Comparison of ENCODE assay signal across 5 cellular contexts in the genomic region with DNA sequence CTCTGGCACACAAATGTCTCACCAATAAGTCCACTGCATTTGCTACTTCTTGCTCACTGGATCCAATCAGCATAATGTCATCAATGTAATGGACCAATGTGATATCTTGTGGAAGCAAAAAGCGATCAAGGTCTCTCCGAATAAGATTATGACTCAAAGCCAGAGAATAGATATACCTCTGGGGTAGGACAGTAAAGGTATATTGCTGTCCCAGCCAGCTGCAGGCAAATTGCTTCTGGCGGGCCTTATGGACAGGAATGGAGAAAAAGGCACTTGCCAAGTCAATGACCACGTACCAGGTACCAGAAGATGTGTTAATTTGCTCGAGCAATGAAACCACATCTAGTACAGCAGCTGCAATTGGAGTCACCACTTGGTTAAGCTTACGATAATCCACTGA. TPM values are rescaled to one million over a fixed set of nuclear protein-coding genes. Genes with fewer than 3 reads are reported as not detected.
A peak's percentile ranks its signal among the peaks of the same experiment; 100 is the strongest.
DNase-seq lines count a peak whose midpoint lies in the region; TF ChIP-seq lines count a peak whose summit lies in the region.
"Not testable (repeated sequence)": the region's sequence is repeated elsewhere in the genome, so short reads cannot be mapped to it uniquely, and the experiment has no call there.
"Had no signal": no experiment of that assay in that cellular context is flagged by ENCODE, and none has a peak within 500 bp of the region (broad histone marks: within the 10 kb centered on the region; RNA-seq: fewer than 3 reads in every experiment).

No MANE protein-coding gene starts in this region.

- not testable (repeated sequence) for H3K27ac ChIP-seq in HEK293 (ENCODE audit: extremely low read depth, low read depth, low read length)

- H3K36me3 Mint-ChIP-seq in MCF 10A (ENCODE audit: insufficient read depth, unreplicated experiment), result peaks cover 16% of the 10 kb centered on the region

- DNase-seq in MCF 10A (ENCODE audit: unreplicated experiment), result not testable (repeated sequence)

- H3K9me3 Mint-ChIP-seq in MCF 10A (ENCODE audit: unreplicated experiment), result not testable (repeated sequence)

- intact Hi-C loops in MCF 10A (cut with micrococcal nuclease), result not testable (repeated sequence)

- peaks cover 18% of the 10 kb centered on the region for H3K4me1 Mint-ChIP-seq in MCF 10A (ENCODE audit: insufficient read depth, unreplicated experiment)

- not testable (repeated sequence) for TF ChIP-seq CTCF in HEK293 (tag by site-specific recombination; IDR thresholded peaks at IDR 0.05); MCF 10A (IDR thresholded peaks at IDR 0.05; ENCODE audit: unreplicated experiment)

- H3K4me3 ChIP-seq in HEK293 (ENCODE audit: low read depth, low read length), result not testable (repeated sequence)

- not testable (repeated sequence) for BruUV-seq in MCF 10A (replicated peaks; lab: Mats Ljungman, UMichigan)

- CTCF ChIA-PET in HEK293 (lab: Yijun Ruan, JAX), result not testable (repeated sequence)
- CTCF ChIA-PET in MCF 10A (lab: Yijun Ruan, JAX), result interaction anchor here (1.0 to 1.2 kb wide), 2 partner anchors 11 to 80 kb away, joined by 4 to 7 read pairs; no protein-coding TSS in a partner anchor

- H3K27ac Mint-ChIP-seq in MCF 10A (ENCODE audit: low read depth, unreplicated experiment), result peak overlapping the region; percentile 25

- peaks cover 4 to 36% of the 10 kb centered on the region in 2 experiments; a peak in 2 of 3 replicates for H3K36me3 ChIP-seq in HEK293 (ENCODE audit: control insufficient read depth in 2 of 2, insufficient read depth in 1 of 2, low read length in 2 of 2)

- not testable (repeated sequence) for H3K9me3 ChIP-seq in HEK293 (ENCODE audit: control insufficient read depth, insufficient read depth, low read depth, low read length)

- not testable (repeated sequence) for H3K4me1 ChIP-seq in HEK293 (ENCODE audit: control insufficient read depth, insufficient read depth, low read length)

- POLR2A ChIA-PET in HEK293 (lab: Yijun Ruan, JAX), result not testable (repeated sequence)
- POLR2A ChIA-PET in MCF 10A (lab: Yijun Ruan, JAX), result interaction anchor here (0.6 to 1.4 kb wide), 6 partner anchors 8 to 392 kb away, joined by 3 to 5 read pairs (median 3); partner anchors contain the start of genes STRIP2 and TNPO3

- not testable (repeated sequence) for H3K27me3 Mint-ChIP-seq in MCF 10A (ENCODE audit: insufficient read depth, unreplicated experiment)

- not testable (repeated sequence) for H3K4me3 Mint-ChIP-seq in MCF 10A (ENCODE audit: unreplicated experiment)

TF ChIP-seq in HEK293, 187 proteins besides CTCF, POLR2A, EP300 and RAD21:
- TF ChIP-seq ZNF157 (tag by site-specific recombination; IDR thresholded peaks at IDR 0.05), result peak; percentile 93

RNA-seq across cellular contexts. Expression of gene STRIP2, which starts 13.2 kb away (rescaled TPM):
- total RNA-seq in MCF 10A (2022), result 6.3 and 18.3 TPM in 2 replicates

RNA-seq across cellular contexts. Expression of gene SMKR1, which starts 54.9 kb away (rescaled TPM):
- 12.4 and 17.1 TPM in 2 replicates for total RNA-seq in MCF 10A (2022)
- total RNA-seq: Caco-2; Calu3; CD4-positive, CD25-positive, alpha-beta regulatory T cell had no signal
